28 cellular contexts compared by ENCODE assay signal in genomic region chr14:60169722-60170121, GRCh38.
"Had no signal": no experiment of that assay in that cellular context is flagged by ENCODE, and none has a peak within 500 bp of the region (broad histone marks: within the 10 kb centered on the region; RNA-seq: fewer than 3 reads in every experiment).

No MANE protein-coding gene starts in this region.

- DNase-seq: activated CD4-positive, alpha-beta T cell treated with anti-CD3 and anti-CD28 coated beads for 1 hour; activated CD4-positive, alpha-beta T cell treated with anti-CD3 and anti-CD28 coated beads for 4 hours; activated CD4-positive, alpha-beta T cell treated with anti-CD3 and anti-CD28 coated beads, Interleukin-2, amount 10 ng/mL, durations not matched to agents 7 days and 5 days; activated CD4-positive, alpha-beta T cell treated with anti-CD3 and anti-CD28 coated beads, Interleukin-2, amount 50 U/mL, for 4 hours; activated CD8-positive, alpha-beta memory T cell treated with anti-CD3 and anti-CD28 coated beads for 24 hours; activated CD8-positive, alpha-beta T cell treated with anti-CD3 and anti-CD28 coated beads for 36 hours; activated effector memory CD4-positive, alpha-beta T cell treated with Interleukin-2 at 50 U/mL for 16 hours; activated gamma-delta T cell treated with Interleukin-2 at 50 U/mL for 16 hours; activated naive CD4-positive, alpha-beta T cell treated with anti-CD3 and anti-CD28 coated beads, Interleukin-2, amount 50 U/mL, for 16 hours; activated naive CD4-positive, alpha-beta T cell treated with Interleukin-2 at 50 U/mL for 16 hours; activated T-cell treated with anti-CD3 and anti-CD28 coated beads, Interleukin-2, amount 50 U/mL, for 4 hours; amniotic stem cell; anterior cingulate cortex; brain microvascular endothelial cell; caudate nucleus; cortex of kidney; dermis blood vessel endothelial cell; effector CD4-positive, alpha-beta T cell; effector memory CD8-positive, alpha-beta T cell; erythroblast; foreskin keratinocyte; gastrocnemius medialis; glutamatergic neuron; heart left ventricle; T-helper 2 cell had no signal

- H3K27me3 ChIP-seq: brain microvascular endothelial cell, esophagus muscularis mucosa, foreskin keratinocyte, gastrocnemius medialis, heart left ventricle had no signal

- H3K36me3 ChIP-seq: brain microvascular endothelial cell, esophagus muscularis mucosa, gastrocnemius medialis, heart left ventricle had no signal

- H3K4me3 ChIP-seq: esophagus muscularis mucosa, gastrocnemius medialis, heart left ventricle had no signal

- FAIRE-seq: astrocyte, colon had no signal

- H3K9me3 ChIP-seq: esophagus muscularis mucosa, gastrocnemius medialis, heart left ventricle had no signal

- H3K27ac ChIP-seq: brain microvascular endothelial cell, esophagus muscularis mucosa, foreskin keratinocyte, gastrocnemius medialis, heart left ventricle had no signal
